1 cellular context compared by ENCODE assay signal in the genomic region with DNA sequence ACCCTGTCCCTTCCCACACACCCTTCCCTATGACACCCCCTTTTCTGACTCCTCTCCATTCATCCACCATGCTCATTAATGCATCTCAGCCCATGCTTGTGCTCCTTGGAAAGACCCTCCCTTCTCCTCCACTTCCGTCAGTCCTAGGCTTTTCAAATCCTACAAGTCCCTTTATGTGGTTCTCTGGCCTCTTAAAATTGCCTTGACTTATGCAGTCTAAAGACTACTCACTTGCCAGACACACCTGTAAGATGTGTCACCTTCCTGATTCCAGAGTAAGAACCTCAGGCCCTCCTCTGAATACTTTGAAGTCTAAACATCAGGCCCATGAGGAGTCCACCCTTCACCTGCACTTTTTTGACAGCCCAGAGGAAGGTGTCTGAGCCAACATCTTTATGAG.
TF ChIP-seq lines count a peak whose summit lies in the region.

No MANE protein-coding gene starts in this region.

TF ChIP-seq in H1, 55 proteins besides CTCF, POLR2A, EP300 and RAD21:
- TF ChIP-seq SP4 (IDR thresholded peaks at IDR 0.05; ENCODE audit: low read length) (no peak), JUND (IDR thresholded peaks at IDR 0.05; ENCODE audit: low read length) (no peak), CBX8 (IDR thresholded peaks at IDR 0.05; ENCODE audit: borderline replicate concordance, low read depth, low read length) (no peak), MAFK (IDR thresholded peaks at IDR 0.05; ENCODE audit: low read depth, low read length) (no peak), YY1 (IDR thresholded peaks at IDR 0.05; ENCODE audit: low read depth, low read length) (no peak), SIN3A (conservative IDR thresholded peaks at IDR 0.05 in 1 of 2, IDR thresholded peaks at IDR 0.05 in 1 of 2; ENCODE audit: low read depth in 1 of 2, low read length in 2 of 2) (no peak), KDM4A (IDR thresholded peaks at IDR 0.05; ENCODE audit: low read depth, low read length, severe bottlenecking) (no peak), EZH2 (IDR thresholded peaks at IDR 0.05; ENCODE audit: low read depth, low read length, severe bottlenecking) (no peak), GTF2F1 (IDR thresholded peaks at IDR 0.05; ENCODE audit: borderline replicate concordance, low read depth, low read length) (no peak), KDM1A (IDR thresholded peaks at IDR 0.05; ENCODE audit: borderline replicate concordance, low read length) (no peak)
